14 cellular contexts compared by ENCODE assay signal in the genomic region with DNA sequence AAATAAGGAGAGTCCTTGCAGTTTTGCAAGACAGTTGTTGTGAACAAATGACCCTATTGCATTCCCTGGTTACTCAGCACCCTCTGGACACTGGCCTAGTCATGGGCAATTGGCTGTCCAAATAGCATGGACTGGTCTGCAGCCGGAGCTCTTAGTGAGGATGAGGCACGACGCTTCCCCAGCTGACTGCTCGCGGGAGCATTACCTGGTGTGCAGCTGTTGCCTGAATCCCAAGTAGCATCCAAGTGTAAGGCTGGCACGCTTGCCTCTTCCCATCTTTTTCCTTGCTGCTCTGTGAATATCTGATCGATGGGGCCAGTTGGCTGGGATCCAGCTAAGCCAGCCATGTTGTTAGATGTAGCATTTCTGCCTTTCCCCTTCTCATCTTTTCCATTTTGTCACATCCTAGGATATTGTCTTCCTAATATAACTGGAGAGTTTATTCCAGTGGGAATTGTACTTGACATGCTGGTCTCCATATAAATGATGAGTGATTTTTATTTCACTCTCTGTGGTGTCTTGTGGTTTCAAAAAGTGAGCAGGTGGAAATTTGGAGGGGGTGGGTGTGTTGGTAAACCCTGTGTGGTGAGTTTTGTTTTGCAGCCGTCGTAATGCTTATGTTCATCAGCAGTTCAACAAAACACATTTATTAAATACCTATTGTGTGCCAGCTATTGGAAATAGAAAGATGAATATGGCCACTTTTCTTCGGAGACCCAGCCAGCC.
DNase-seq lines count a peak whose midpoint lies in the region; ATAC-seq, FAIRE-seq and TF ChIP-seq lines count a peak whose summit lies in the region.
"Had no signal": no experiment of that assay in that cellular context is flagged by ENCODE, and none has a peak within 500 bp of the region (broad histone marks: within the 10 kb centered on the region; RNA-seq: fewer than 3 reads in every experiment).

No MANE protein-coding gene starts in this region.

- 87 to 88% methylated on average over 5 to 8 of the region's 10 CpGs for WGBS in gastroesophageal sphincter (ENCODE audit: low coverage in 1 of 2), 2 donors
- 87 to 94% (median 92%) methylated on average over 10 of the region's 10 CpGs for WGBS in stomach, 5 donors

- peak overlapping the region; percentile 1 for H3K4me3 Mint-ChIP-seq in natural killer cell
- H3K4me3 Mint-ChIP-seq in natural killer cell treated with Interleukin-12 subunit alpha and Interleukin-12 subunit beta and Interleukin-15 and Interleukin-18, amount 100 ng/mL, for 72 hours, result no peak overlapping the region

- ATAC-seq in natural killer cell (no peak), gastroesophageal sphincter (peak; percentile 46), HG03432 (IDR thresholded peaks at IDR 0.05; ENCODE audit: unreplicated experiment) (no peak), HG03095 (IDR thresholded peaks at IDR 0.05; ENCODE audit: unreplicated experiment) (no peak)
- no peak for ATAC-seq in natural killer cell treated with Interleukin-12 subunit alpha and Interleukin-12 subunit beta and Interleukin-15 and Interleukin-18, amount 100 ng/mL, for 72 hours

- H3K9me3 Mint-ChIP-seq in natural killer cell, result no peaks in the 10 kb centered on the region
- H3K9me3 Mint-ChIP-seq in natural killer cell treated with Interleukin-12 subunit alpha and Interleukin-12 subunit beta and Interleukin-15 and Interleukin-18, amount 100 ng/mL, for 72 hours, result no peaks in the 10 kb centered on the region
- H3K9me3 Mint-ChIP-seq: activated naive CD4-positive, alpha-beta T cell treated with anti-CD3 and anti-CD28 coated beads, Interleukin-2, amount 50 U/mL, for 72 hours had no signal

- TF ChIP-seq EP300 in gastroesophageal sphincter (IDR thresholded peaks at IDR 0.05), result no peak
- no peak for TF ChIP-seq EP300 in stomach (IDR thresholded peaks at IDR 0.05)

- intact Hi-C loops in natural killer cell (cut with micrococcal nuclease) (no loop called here), stomach (cut with DNase I; ENCODE audit: low total_unique reads) (no loop called here)

- H3K4me3 ChIP-seq in gastroesophageal sphincter (no peak overlapping the region), stomach (no peak overlapping the region)

- H3K27ac Mint-ChIP-seq in natural killer cell, result peak overlapping the region; percentile 13 to 75
- H3K27ac Mint-ChIP-seq in natural killer cell treated with Interleukin-12 subunit alpha and Interleukin-12 subunit beta and Interleukin-15 and Interleukin-18, amount 100 ng/mL, for 72 hours, result no peak overlapping the region
- H3K27ac Mint-ChIP-seq: IgD-negative memory B cell had no signal

- no peaks in the 10 kb centered on the region for H3K27me3 Mint-ChIP-seq in natural killer cell (ENCODE audit: low read depth in 2 of 2)
- H3K27me3 Mint-ChIP-seq in natural killer cell treated with Interleukin-12 subunit alpha and Interleukin-12 subunit beta and Interleukin-15 and Interleukin-18, amount 100 ng/mL, for 72 hours, result no peaks in the 10 kb centered on the region
- H3K27me3 Mint-ChIP-seq: IgD-negative memory B cell had no signal

- no peak for TF ChIP-seq POLR2A in gastroesophageal sphincter (IDR thresholded peaks at IDR 0.05)
- no peak for TF ChIP-seq POLR2A in stomach (IDR thresholded peaks at IDR 0.05)
- no peak for TF ChIP-seq POLR2A in H54 (IDR thresholded peaks at IDR 0.05; ENCODE audit: low read depth, low read length)

- no peaks in the 10 kb centered on the region for H3K36me3 ChIP-seq in gastroesophageal sphincter
- H3K36me3 ChIP-seq in stomach, result no peaks in the 10 kb centered on the region

- peaks cover 62 to 86% of the 10 kb centered on the region in 2 donors for H3K4me1 Mint-ChIP-seq in natural killer cell
- peaks cover 57 to 70% of the 10 kb centered on the region in 2 donors for H3K4me1 Mint-ChIP-seq in natural killer cell treated with Interleukin-12 subunit alpha and Interleukin-12 subunit beta and Interleukin-15 and Interleukin-18, amount 100 ng/mL, for 72 hours (ENCODE audit: low read depth in 2 of 2)

- H3K4me1 ChIP-seq in gastroesophageal sphincter, result peaks cover 0 to 11% (median 0%) of the 10 kb centered on the region in 3 donors
- H3K4me1 ChIP-seq in stomach, result peaks cover 9 to 32% (median 16%) of the 10 kb centered on the region in 4 donors

- FAIRE-seq in H54 (lab: Jason Lieb, UNC), result no peak

- H3K27me3 ChIP-seq in gastroesophageal sphincter, result no peaks in the 10 kb centered on the region
- H3K27me3 ChIP-seq in stomach, result no peaks in the 10 kb centered on the region

- no peak overlapping the region for H3K27ac ChIP-seq in gastroesophageal sphincter
- no peak overlapping the region for H3K27ac ChIP-seq in stomach
- H3K27ac ChIP-seq: C4-2B had no signal

- H3K36me3 Mint-ChIP-seq in natural killer cell, result no peaks in the 10 kb centered on the region
- peaks cover 13% of the 10 kb centered on the region for H3K36me3 Mint-ChIP-seq in natural killer cell treated with Interleukin-12 subunit alpha and Interleukin-12 subunit beta and Interleukin-15 and Interleukin-18, amount 100 ng/mL, for 72 hours

- no peak for TF ChIP-seq CTCF in natural killer cell (IDR thresholded peaks at IDR 0.05)
- TF ChIP-seq CTCF in gastroesophageal sphincter (IDR thresholded peaks at IDR 0.05), result no peak
- no peak for TF ChIP-seq CTCF in stomach (IDR thresholded peaks at IDR 0.05)

- DNase-seq in natural killer cell (no peak), NCI-H524 (lab: John Stamatoyannopoulos, UW) (peak; percentile 39 to 70), stomach (peak; percentile 26), H54 (ENCODE audit: insufficient read length, low spot score) (no peak)
- DNase-seq in natural killer cell treated with Interleukin-12 subunit alpha and Interleukin-12 subunit beta and Interleukin-15 and Interleukin-18, amount 100 ng/mL, for 72 hours (ENCODE audit: low spot score), result no peak
- DNase-seq: activated CD4-positive, alpha-beta T cell treated with anti-CD3 and anti-CD28 coated beads, Interleukin-2, amount 50 U/mL, for 4 hours; nucleus accumbens; stimulated activated naive CD4-positive, alpha-beta T cell had no signal

- H3K9me3 ChIP-seq in gastroesophageal sphincter (no peaks in the 10 kb centered on the region), stomach (no peaks in the 10 kb centered on the region)

Comparison
In these comparisons a context has a peak if more than half of its experiments do, and no peak if none do; other contexts are left out.
1. H3K27ac Mint-ChIP-seq: peak in natural killer cell (2 of 2); none in natural killer cell treated with Interleukin-12 subunit alpha and Interleukin-12 subunit beta and Interleukin-15 and Interleukin-18, amount 100 ng/mL, for 72 hours (0 of 2).
2. DNase-seq: peak in NCI-H524 (2 of 2) and stomach (single experiment); none in natural killer cell (single experiment), natural killer cell treated with Interleukin-12 subunit alpha and Interleukin-12 subunit beta and Interleukin-15 and Interleukin-18, amount 100 ng/mL, for 72 hours (single experiment) and H54 (single experiment).